Comparison of ENCODE assay signal across 1 cellular context in the genomic region with DNA sequence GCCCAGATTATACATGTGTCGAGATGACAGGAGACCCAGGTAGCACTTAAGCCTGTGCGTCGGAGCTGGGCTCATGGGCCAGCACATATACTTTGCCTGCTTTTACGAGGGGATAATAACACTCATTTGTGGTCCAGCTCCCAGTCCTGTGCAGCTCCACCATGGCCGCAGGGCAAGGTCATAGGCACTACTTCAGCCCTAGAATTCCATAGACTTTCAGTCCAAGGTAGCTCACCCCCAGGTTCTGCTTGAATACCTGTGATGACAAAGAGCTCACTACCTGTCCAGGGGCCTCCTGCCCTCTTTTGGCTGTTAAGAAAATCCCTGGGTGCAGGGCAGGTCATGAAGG.
TF ChIP-seq lines count a peak whose summit lies in the region.

No MANE protein-coding gene starts in this region.

TF ChIP-seq in K562, 482 proteins besides CTCF, POLR2A, EP300 and RAD21:
- no peak for TF ChIP-seq ILK (tag; IDR thresholded peaks at IDR 0.05; ENCODE audit: borderline replicate concordance, low read depth)
- 0 out of 2 replicates have a peak, but pooled peaks have one; percentile 34 for TF ChIP-seq BCOR (IDR thresholded peaks at IDR 0.05)
- TF ChIP-seq, protein P1, sequence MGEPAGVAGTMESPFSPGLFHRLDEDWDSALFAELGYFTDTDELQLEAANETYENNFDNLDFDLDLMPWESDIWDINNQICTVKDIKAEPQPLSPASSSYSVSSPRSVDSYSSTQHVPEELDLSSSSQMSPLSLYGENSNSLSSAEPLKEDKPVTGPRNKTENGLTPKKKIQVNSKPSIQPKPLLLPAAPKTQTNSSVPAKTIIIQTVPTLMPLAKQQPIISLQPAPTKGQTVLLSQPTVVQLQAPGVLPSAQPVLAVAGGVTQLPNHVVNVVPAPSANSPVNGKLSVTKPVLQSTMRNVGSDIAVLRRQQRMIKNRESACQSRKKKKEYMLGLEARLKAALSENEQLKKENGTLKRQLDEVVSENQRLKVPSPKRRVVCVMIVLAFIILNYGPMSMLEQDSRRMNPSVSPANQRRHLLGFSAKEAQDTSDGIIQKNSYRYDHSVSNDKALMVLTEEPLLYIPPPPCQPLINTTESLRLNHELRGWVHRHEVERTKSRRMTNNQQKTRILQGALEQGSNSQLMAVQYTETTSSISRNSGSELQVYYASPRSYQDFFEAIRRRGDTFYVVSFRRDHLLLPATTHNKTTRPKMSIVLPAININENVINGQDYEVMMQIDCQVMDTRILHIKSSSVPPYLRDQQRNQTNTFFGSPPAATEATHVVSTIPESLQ (CRISPR knock-in tag; IDR thresholded peaks at IDR 0.05): no peak
- no peak for TF ChIP-seq GABPA (tag; conservative IDR thresholded peaks at IDR 0.05; ENCODE audit: low read depth)
- TF ChIP-seq HDAC3 (IDR thresholded peaks at IDR 0.05; ENCODE audit: borderline replicate concordance, partially characterized antibody): no peak
